ENCODE assay signal across 18 cellular contexts in the genomic region with DNA sequence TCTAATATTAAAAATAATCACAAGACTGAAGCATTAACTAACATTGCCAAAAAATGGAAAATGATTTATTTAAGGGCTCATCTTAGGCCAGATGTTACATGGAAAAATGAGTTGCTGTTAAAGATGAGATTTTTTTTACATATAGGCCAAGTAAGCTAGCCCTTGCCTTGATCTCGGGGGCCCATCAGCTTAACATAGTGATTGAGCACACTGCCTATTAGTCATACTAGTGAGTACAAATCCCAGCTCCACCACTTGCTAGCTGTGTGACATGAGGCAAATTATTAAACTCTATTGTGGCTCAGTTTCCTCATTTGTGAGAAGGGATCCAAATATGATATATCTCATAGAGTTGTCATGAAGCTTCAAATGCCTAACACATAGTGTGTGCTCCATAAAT.
DNase-seq lines count a peak whose midpoint lies in the region; TF ChIP-seq lines count a peak whose summit lies in the region.
"Had no signal": no experiment of that assay in that cellular context is flagged by ENCODE, and none has a peak within 500 bp of the region (broad histone marks: within the 10 kb centered on the region; RNA-seq: fewer than 3 reads in every experiment).

No MANE protein-coding gene starts in this region.

- dilution Hi-C loops in mammary epithelial cell (cut with HindIII; ENCODE audit: low sequenced_read_pairs), result no loop called here

- POLR2A ChIA-PET in MCF 10A (lab: Yijun Ruan, JAX), result no interaction called here

- peak overlapping the region; percentile 6 for H2AFZ ChIP-seq in mammary epithelial cell (ENCODE audit: low read depth, low read length)
- H2AFZ ChIP-seq: GM23338, PC-9 had no signal

- WGBS in mammary epithelial cell (ENCODE audit: low coverage, missing lambda C conversion rate), result 77% methylated on average over 1 of the region's 1 CpG
- WGBS in prostate gland, result 67% methylated on average over 1 of the region's 1 CpG

- H3K4me1 ChIP-seq in mammary epithelial cell (ENCODE audit: insufficient read depth, low read length) (peaks cover 52% of the 10 kb centered on the region), prostate gland (replicated peaks) (no peaks in the 10 kb centered on the region)

- H3K27ac ChIP-seq in mammary epithelial cell (ENCODE audit: insufficient read depth, low read depth, low read length) (no peak overlapping the region), SK-N-MC (peak overlapping the region; percentile 85; the same call in 1 of the 2 replicates), prostate gland (no peak overlapping the region)
- H3K27ac ChIP-seq: BLaER1, PC-9 had no signal

- in situ Hi-C loops in mammary epithelial cell (cut with MboI; ENCODE audit: low sequenced_read_pairs in 2 of 2), result no loop called here

- no peaks in the 10 kb centered on the region for H3K27me3 Mint-ChIP-seq in MCF 10A (ENCODE audit: insufficient read depth, unreplicated experiment)

- no peak overlapping the region for H3K4me2 ChIP-seq in mammary epithelial cell (ENCODE audit: insufficient read depth, low read depth, low read length)
- H3K4me2 ChIP-seq: BLaER1, GM23338, PC-9 had no signal

- no TSS peak for BruUV-seq in mammary epithelial cell (replicated peaks; lab: Mats Ljungman, UMichigan)
- BruUV-seq in MCF 10A (replicated peaks; lab: Mats Ljungman, UMichigan), result no TSS peak

- intact Hi-C loops in mammary epithelial cell (cut with micrococcal nuclease), result no loop called here
- intact Hi-C loops in MCF 10A (cut with micrococcal nuclease), result loop anchor here (5.0 kb wide), 1 partner anchor 58 kb away; no protein-coding TSS in a partner anchor
- intact Hi-C loops in prostate gland (cut with DNase I), result no loop called here

- H3K9me3 ChIP-seq in mammary epithelial cell (replicated peaks; ENCODE audit: insufficient read depth, low read length) (no peaks in the 10 kb centered on the region), SK-N-MC (ENCODE audit: low read depth, low read length) (no peaks in the 10 kb centered on the region), prostate gland (no peaks in the 10 kb centered on the region)
- H3K9me3 ChIP-seq: BLaER1 had no signal

- no peak for TF ChIP-seq POLR2A in prostate gland (IDR thresholded peaks at IDR 0.05)

- no peaks in the 10 kb centered on the region for H3K36me3 Mint-ChIP-seq in MCF 10A (ENCODE audit: insufficient read depth, unreplicated experiment)
- H3K36me3 Mint-ChIP-seq: CD8-positive, alpha-beta memory T cell had no signal

- H3K4me3 ChIP-seq in mammary epithelial cell (replicated peaks in 1 of 3; ENCODE audit: insufficient read depth in 1 of 3, low read depth in 2 of 3, low read length in 3 of 3) (no peak overlapping the region), SK-N-MC (no peak overlapping the region), prostate gland (no peak overlapping the region)
- H3K4me3 ChIP-seq: BLaER1, GM23338, PC-9 had no signal

- H3K36me3 ChIP-seq in mammary epithelial cell (ENCODE audit: insufficient read depth, low read length) (no peaks in the 10 kb centered on the region), SK-N-MC (ENCODE audit: insufficient read depth, low read length) (no peaks in the 10 kb centered on the region), prostate gland (no peaks in the 10 kb centered on the region)
- H3K36me3 ChIP-seq: BLaER1 had no signal

- DNase-seq in mammary epithelial cell (no peak), MCF 10A (ENCODE audit: unreplicated experiment) (no peak), SK-N-MC (ENCODE audit: low read depth, low spot score) (no peak), iris pigment epithelial cell (ENCODE audit: low read depth) (peak; percentile 79), prostate gland (ENCODE audit: low spot score) (no peak), retina (no peak), DMS153 (lab: John Stamatoyannopoulos, UW) (no peak)
- DNase-seq in stimulated activated CD4-positive, alpha-beta T cell treated with anti-CD3 and anti-CD28 coated beads, Interleukin-2, amount 100 ng/mL, for 24 hours, result no peak
- DNase-seq: 8988T; CD8-positive, alpha-beta memory T cell; DMS79 treated with DMSO at 0.1 percent for 48 hours; NCI-H1417; NCI-H2029; NCI-H510A; NCI-H82; PC-9 had no signal

- TF ChIP-seq CTCF in mammary epithelial cell (conservative IDR thresholded peaks at IDR 0.05 in 1 of 2, IDR thresholded peaks at IDR 0.05 in 1 of 2; ENCODE audit: extremely low read depth in 1 of 2, insufficient read depth in 1 of 2, low read depth in 1 of 2, low read length in 2 of 2) (no peak), MCF 10A (IDR thresholded peaks at IDR 0.05; ENCODE audit: unreplicated experiment) (no peak), prostate gland (IDR thresholded peaks at IDR 0.05) (no peak)

- CTCF ChIA-PET in mammary epithelial cell (lab: Charles Lee; ENCODE audit: low non-redundant PET), result no interaction called here
- CTCF ChIA-PET in MCF 10A (lab: Yijun Ruan, JAX), result interaction anchor here (0.6 kb wide), 1 partner anchor 632 kb away, joined by 3 read pairs; no protein-coding TSS in a partner anchor

- peaks cover 36% of the 10 kb centered on the region for H3K4me1 Mint-ChIP-seq in MCF 10A (ENCODE audit: insufficient read depth, unreplicated experiment)

- H3K27ac Mint-ChIP-seq in MCF 10A (ENCODE audit: low read depth, unreplicated experiment), result no peak overlapping the region
- H3K27ac Mint-ChIP-seq: CD8-positive, alpha-beta memory T cell; GM23338 had no signal

- no peaks in the 10 kb centered on the region for H3K79me2 ChIP-seq in mammary epithelial cell (ENCODE audit: insufficient read depth, low read length)

- H3K4me3 Mint-ChIP-seq in MCF 10A (ENCODE audit: unreplicated experiment), result no peak overlapping the region
- H3K4me3 Mint-ChIP-seq: CD8-positive, alpha-beta memory T cell; GM23338 had no signal

- no peaks in the 10 kb centered on the region for H4K20me1 ChIP-seq in mammary epithelial cell (ENCODE audit: insufficient read depth, low read length)
- H4K20me1 ChIP-seq: BLaER1 had no signal

- no peak overlapping the region for H3K9ac ChIP-seq in mammary epithelial cell (ENCODE audit: insufficient read depth, low read length)
- peak overlapping the region; percentile 39 for H3K9ac ChIP-seq in SK-N-MC (ENCODE audit: insufficient read length)
- H3K9ac ChIP-seq: BLaER1 had no signal

- no peaks in the 10 kb centered on the region for H3K9me3 Mint-ChIP-seq in MCF 10A (ENCODE audit: unreplicated experiment)
- H3K9me3 Mint-ChIP-seq: CD8-positive, alpha-beta memory T cell; GM23338 had no signal

- H3K27me3 ChIP-seq in mammary epithelial cell (ENCODE audit: insufficient read depth, low read length), result no peaks in the 10 kb centered on the region
- H3K27me3 ChIP-seq in prostate gland (replicated peaks; ENCODE audit: insufficient read depth), result no peaks in the 10 kb centered on the region
- H3K27me3 ChIP-seq: BLaER1 had no signal
